Comparison of ENCODE assay signal across 18 cellular contexts in the genomic region with DNA sequence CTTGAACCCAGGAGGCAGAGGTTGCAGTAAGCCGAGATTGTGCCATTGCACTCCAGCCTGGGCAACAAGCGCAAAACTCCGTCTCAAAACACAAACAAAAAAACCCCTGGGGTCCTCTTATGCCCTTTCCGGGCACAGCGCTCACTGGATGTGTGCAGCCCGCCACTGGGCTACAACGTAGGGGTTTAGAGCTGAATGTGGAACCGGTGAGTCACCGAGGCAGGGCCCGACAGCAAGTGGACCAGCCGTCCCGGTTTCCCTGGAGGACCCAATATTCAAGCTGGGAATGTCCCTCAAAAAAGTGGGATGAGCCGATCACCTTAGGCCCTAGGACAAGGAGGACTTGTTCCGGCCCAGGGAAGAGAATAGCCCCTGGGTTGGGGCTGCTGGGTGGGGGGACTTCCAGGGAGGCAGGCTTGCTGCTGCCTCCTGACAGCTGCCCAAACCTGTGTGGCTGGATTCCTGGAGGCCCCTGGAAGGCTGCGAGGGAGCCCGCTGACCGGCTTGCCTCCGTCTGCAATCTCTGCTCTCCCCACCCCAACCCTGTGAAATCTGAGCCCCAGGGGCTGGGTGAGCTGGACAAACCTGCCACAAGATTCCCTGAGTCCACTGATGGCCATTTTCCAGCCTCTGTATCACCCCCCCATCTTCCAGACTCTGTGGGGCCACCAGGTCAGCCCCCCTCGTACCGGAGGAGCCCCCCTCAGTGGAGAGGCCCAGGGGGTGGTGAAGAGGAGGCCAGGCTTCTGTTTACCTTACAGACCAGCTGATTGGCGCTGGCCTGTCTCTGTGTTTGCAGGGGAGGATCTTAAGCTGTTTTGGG. TPM values are rescaled to one million over a fixed set of nuclear protein-coding genes. Genes with fewer than 3 reads are reported as not detected.
DNase-seq lines count a peak whose midpoint lies in the region; ATAC-seq, FAIRE-seq and TF ChIP-seq lines count a peak whose summit lies in the region.
"Had no signal": no experiment of that assay in that cellular context is flagged by ENCODE, and none has a peak within 500 bp of the region (broad histone marks: within the 10 kb centered on the region; RNA-seq: fewer than 3 reads in every experiment).

No MANE protein-coding gene starts in this region.

- ATAC-seq in PC-3 (peak; percentile 77), pancreas (peak; percentile 15 to 39 (median 27)), HG03108 (IDR thresholded peaks at IDR 0.05; ENCODE audit: unreplicated experiment) (no peak), GM19324 (IDR thresholded peaks at IDR 0.05; ENCODE audit: low FRiP score, unreplicated experiment) (no peak), GM21390 (IDR thresholded peaks at IDR 0.05; ENCODE audit: unreplicated experiment) (no peak)

- no peak for FAIRE-seq in pancreas (lab: Jason Lieb, UNC)
- FAIRE-seq: islet of Langerhans had no signal

- no peaks in the 10 kb centered on the region for H4K20me1 ChIP-seq in PC-3 (ENCODE audit: low read length)

- intact Hi-C loops in PC-3 (cut with micrococcal nuclease) = no loop called here
- intact Hi-C loops in pancreas (cut with DNase I) = no loop called here

- H3K4me2 ChIP-seq in PC-3 (ENCODE audit: low read length) = peak overlapping the region; percentile 74

- H3K9ac ChIP-seq in PC-3 (ENCODE audit: low read length) = no peak overlapping the region

- CTCF ChIA-PET in PC-3 (lab: Charles Lee) = interaction anchor here (1.4 kb wide), 1 partner anchor 13 kb away, joined by 6 read pairs; no protein-coding TSS in a partner anchor

- H3K27me3 ChIP-seq in H7 (ENCODE audit: control insufficient read depth, insufficient read depth, low read length) = peaks cover 12% of the 10 kb centered on the region
- H3K27me3 ChIP-seq in PC-3 (ENCODE audit: low read length) = no peaks in the 10 kb centered on the region
- no peaks in the 10 kb centered on the region for H3K27me3 ChIP-seq in iPS DF 6.9 (ENCODE audit: control insufficient read depth, insufficient read depth, low read length)
- no peaks in the 10 kb centered on the region for H3K27me3 ChIP-seq in pancreas

- peaks cover 37% of the 10 kb centered on the region for H3K4me1 ChIP-seq in PC-3 (ENCODE audit: insufficient read depth, low read length)
- H3K4me1 ChIP-seq in iPS DF 6.9 (ENCODE audit: control insufficient read depth, insufficient read depth, low read length) = peaks cover 40% of the 10 kb centered on the region
- peaks cover 41 to 56% (median 43%) of the 10 kb centered on the region in 3 donors for H3K4me1 ChIP-seq in pancreas

- TF ChIP-seq CTCF in PC-3 (conservative IDR thresholded peaks at IDR 0.05; ENCODE audit: low read depth, low read length) = no peak
- TF ChIP-seq CTCF in pancreas (IDR thresholded peaks at IDR 0.05) = no peak

- DNase-seq in H7 (peak; percentile 88), PC-3 (peak; percentile 88), iPS DF 6.9 (ENCODE audit: low read depth, low spot score) (no peak), pancreas (peak; percentile 72 to 86 (median 79)), AML-193 (lab: John Stamatoyannopoulos, UW) (no peak)
- DNase-seq: activated CD4-positive, alpha-beta T cell treated with anti-CD3 and anti-CD28 coated beads, Interleukin-2, amount 50 U/mL, for 1 hour; activated effector memory CD4-positive, alpha-beta T cell treated with Interleukin-2 at 50 U/mL for 16 hours; HFFc6; NCI-H1048; NCI-H82; stimulated activated CD4-positive, alpha-beta T cell treated with anti-CD3 and anti-CD28 coated beads, Interleukin-1b, Interleukin-23, amount 100 ng/mL, for 48 hours; stimulated activated naive CD4-positive, alpha-beta T cell had no signal

- POLR2A ChIA-PET in PC-3 (lab: Charles Lee; ENCODE audit: unreplicated experiment) = interaction anchor here (0.6 to 2.4 kb wide), 4 partner anchors 11 to 153 kb away, joined by 3 to 18 read pairs (median 3); partner anchors contain the start of gene TNFRSF12A

- no peaks in the 10 kb centered on the region for H3K9me2 ChIP-seq in PC-3 (replicated peaks; ENCODE audit: low read length)

- TSS peak; percentile 40 for BruUV-seq in PC-3 (replicated peaks; lab: Mats Ljungman, UMichigan)

- H3K79me2 ChIP-seq in PC-3 (ENCODE audit: low read length) = 0 out of 2 replicates have a peak, but pooled peaks cover 3% of the 10 kb centered on the region

- H3K9me3 ChIP-seq in PC-3 (ENCODE audit: low read length) (no peaks in the 10 kb centered on the region), iPS DF 6.9 (ENCODE audit: control insufficient read depth, insufficient read depth, low read length) (no peaks in the 10 kb centered on the region), pancreas (no peaks in the 10 kb centered on the region)
- H3K9me3 ChIP-seq: esophagus muscularis mucosa had no signal

- H3F3A ChIP-seq in PC-3 (ENCODE audit: low read length, unreplicated experiment) = no peaks in the 10 kb centered on the region

- WGBS in iPS DF 6.9 (ENCODE audit: insufficient coverage, insufficient read length) = no CpG with 5 or more reads among the region's 21 CpGs
- WGBS in pancreas, 2 donors = 43 to 46% methylated on average over 19 to 21 of the region's 21 CpGs

- H2AFZ ChIP-seq in PC-3 (ENCODE audit: low read length) = peak overlapping the region; percentile 65

- peak overlapping the region; percentile 75 for H3K27ac ChIP-seq in PC-3 (ENCODE audit: low read length)
- peak overlapping the region; percentile 8 for H3K27ac ChIP-seq in iPS DF 6.9 (ENCODE audit: low read length)
- H3K27ac ChIP-seq in pancreas = peak overlapping the region; percentile 35 to 93 (median 72)
- H3K27ac ChIP-seq: esophagus muscularis mucosa had no signal

- H3K4me3 ChIP-seq in H7 (ENCODE audit: insufficient read depth, low read depth, low read length) = peak overlapping the region; percentile 19; the same call in 1 of the 2 replicates
- peak overlapping the region; percentile 53; the same call in 1 of the 2 replicates for H3K4me3 ChIP-seq in PC-3 (ENCODE audit: low read length)
- H3K4me3 ChIP-seq in iPS DF 6.9 (ENCODE audit: low read length) = peak overlapping the region; percentile 1; the same call in 1 of the 2 replicates
- no peak overlapping the region for H3K4me3 ChIP-seq in pancreas
- H3K4me3 ChIP-seq: esophagus muscularis mucosa had no signal

- H3K36me3 ChIP-seq in H7 (replicated peaks; ENCODE audit: control insufficient read depth, insufficient read depth, low read length) (no peaks in the 10 kb centered on the region; the same call in 1 of the 2 replicates), PC-3 (ENCODE audit: low read depth, low read length) (no peaks in the 10 kb centered on the region), iPS DF 6.9 (ENCODE audit: control insufficient read depth, insufficient read depth, low read length) (peaks cover 3% of the 10 kb centered on the region; the same call in 1 of the 2 replicates), pancreas (no peaks in the 10 kb centered on the region)
- H3K36me3 ChIP-seq: esophagus muscularis mucosa had no signal

RNA-seq across cellular contexts. Expression of gene CLDN9, which starts 2.9 kb away (rescaled TPM):
- total RNA-seq in H7 (2014; rRNA removed; shearing (Covaris generic)) = 0.21 and 0.48 TPM in 2 replicates
- total RNA-seq in PC-3 (2014; rRNA removed) = 0.33 and 1.2 TPM in 2 replicates
- 1 to 10 TPM; 1.7 to 5.1 (median 2.4) TPM for total RNA-seq in pancreas
- polyA plus RNA-seq in pancreas = 10 to 100 TPM; 10.5 to 12.1 TPM
- total RNA-seq: HFFc6 had no signal

RNA-seq across cellular contexts. Expression of gene CLDN6, which starts 8.2 kb away (rescaled TPM):
- total RNA-seq in H7 (2014; rRNA removed; shearing (Covaris generic)) = 426 and 528 TPM in 2 replicates
- total RNA-seq in PC-3 (2014; rRNA removed) = not detected in 2 replicates
- total RNA-seq in pancreas = 1 to 10 TPM in 2 of 6 donors, under 1 TPM in 4; 0.37 to 5.1 (median 0.73) TPM
- polyA plus RNA-seq in pancreas = 1 to 10 TPM in 1 of 2 donors, under 1 TPM in 1; 0.12 to 3.2 TPM
- total RNA-seq: esophagus muscularis mucosa, omental fat pad had no signal

RNA-seq across cellular contexts. Expression of gene TNFRSF12A, which starts 10.4 kb away (rescaled TPM):
- total RNA-seq in H7 (2014; rRNA removed; shearing (Covaris generic)) = 144 and 171 TPM in 2 replicates
- total RNA-seq in PC-3 (2014; rRNA removed) (667 and 713 TPM in 2 replicates), pancreas (10 to 100 TPM; 26.8 to 91.1 (median 66.7) TPM)
- 100 to 1,000 TPM; 166 to 185 TPM for polyA plus RNA-seq in pancreas

RNA-seq across cellular contexts. Expression of gene HCFC1R1, which starts 14.0 kb away (rescaled TPM):
- total RNA-seq in H7 (2014; rRNA removed; shearing (Covaris generic)) = 114 and 156 TPM in 2 replicates
- total RNA-seq in PC-3 (2014; rRNA removed) (56.4 and 56.6 TPM in 2 replicates), pancreas (10 to 100 TPM; 10.5 to 24.1 (median 12.4) TPM)
- polyA plus RNA-seq in pancreas = 100 to 1,000 TPM in 1 of 2 donors, 10 to 100 TPM in 1; 93.1 to 119 TPM

RNA-seq across cellular contexts. Expression of gene THOC6, which starts 14.1 kb away (rescaled TPM):
- total RNA-seq in H7 (2014; rRNA removed; shearing (Covaris generic)) = 69.1 and 81.4 TPM in 2 replicates
- 40.3 and 47.3 TPM in 2 replicates for total RNA-seq in PC-3 (2014; rRNA removed)
- 10 to 100 TPM in 1 of 6 donors, 1 to 10 TPM in 5; 6.2 to 13.0 (median 7.7) TPM for total RNA-seq in pancreas
- polyA plus RNA-seq in pancreas = 10 to 100 TPM; 33.2 to 38.2 TPM

Comparison
In these comparisons a context has a peak if more than half of its experiments do, and no peak if none do; other contexts are left out.
1. DNase-seq: peak in H7 (single experiment), PC-3 (single experiment) and pancreas (6 of 6); none in iPS DF 6.9 (single experiment) and AML-193 (0 of 2).
2. H3K4me3 ChIP-seq: peak in H7 (single experiment), PC-3 (single experiment) and iPS DF 6.9 (single experiment); none in pancreas (0 of 4).
3. ATAC-seq: peak in PC-3 (single experiment) and pancreas (4 of 4); none in HG03108 (single experiment), GM19324 (single experiment) and GM21390 (single experiment).
4. H3K27ac ChIP-seq: peak in every context shown above with its lines; median percentile 75 in PC-3; 72 in pancreas; 8 in iPS DF 6.9.
5. RNA of gene CLDN6, which starts 8.2 kb away (total RNA-seq): 426 to 528 TPM in H7; 0.37 to 5.1 TPM in pancreas and not detected in PC-3; every median in the first group is over 10 times any median in the second.